Comparison of ENCODE assay signal across 20 cellular contexts in the genomic region with DNA sequence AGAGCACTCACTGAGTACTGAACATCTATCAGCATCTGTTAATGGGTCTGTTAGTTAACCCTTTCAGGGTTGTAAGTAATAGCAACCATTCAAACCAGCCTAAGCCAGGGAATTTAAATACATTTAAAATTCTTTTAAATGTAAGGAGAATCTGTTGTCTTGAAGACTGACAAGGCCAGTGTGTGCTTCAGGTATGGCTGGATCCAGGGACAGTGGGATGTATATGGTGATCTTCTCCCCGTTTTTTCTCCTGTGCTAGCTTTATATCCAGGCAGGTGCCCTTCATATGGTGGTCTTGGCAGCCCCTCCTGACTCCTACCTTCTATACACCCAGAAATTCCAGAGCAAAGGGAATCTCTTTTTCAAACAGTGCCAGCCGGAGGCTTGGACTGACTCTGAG. TPM values are rescaled to one million over a fixed set of nuclear protein-coding genes. Genes with fewer than 3 reads are reported as not detected.
DNase-seq lines count a peak whose midpoint lies in the region; ATAC-seq and TF ChIP-seq lines count a peak whose summit lies in the region.
"Had no signal": no experiment of that assay in that cellular context is flagged by ENCODE, and none has a peak within 500 bp of the region (broad histone marks: within the 10 kb centered on the region; RNA-seq: fewer than 3 reads in every experiment).

No MANE protein-coding gene starts in this region.

- intact Hi-C loops in posterior vena cava (cut with DNase I) (no loop called here), MCF 10A (cut with micrococcal nuclease) (no loop called here)

- ATAC-seq in left lobe of liver, result no peak
- ATAC-seq: GM23338 had no signal

- in situ Hi-C loops in HAP-1 (cut with MboI; ENCODE audit: low sequenced_read_pairs), result no loop called here

- POLR2A ChIA-PET in MCF 10A (lab: Yijun Ruan, JAX), result no interaction called here

- H3K36me3 Mint-ChIP-seq in endothelial cell (ENCODE audit: low read depth, unreplicated experiment) (no peaks in the 10 kb centered on the region), MCF 10A (ENCODE audit: insufficient read depth, unreplicated experiment) (no peaks in the 10 kb centered on the region)
- H3K36me3 Mint-ChIP-seq: CD14-positive monocyte; CD8-positive, alpha-beta memory T cell had no signal

- no peaks in the 10 kb centered on the region for H3K4me1 ChIP-seq in HAP-1

- H3K9me3 Mint-ChIP-seq in endothelial cell (ENCODE audit: unreplicated experiment) (no peaks in the 10 kb centered on the region), MCF 10A (ENCODE audit: unreplicated experiment) (no peaks in the 10 kb centered on the region)
- H3K9me3 Mint-ChIP-seq: CD4-positive, alpha-beta T cell; CD8-positive, alpha-beta memory T cell had no signal

- H3K27me3 Mint-ChIP-seq in endothelial cell (ENCODE audit: unreplicated experiment) (peaks cover 9% of the 10 kb centered on the region), MCF 10A (ENCODE audit: insufficient read depth, unreplicated experiment) (no peaks in the 10 kb centered on the region)

- BruUV-seq in MCF 10A (replicated peaks; lab: Mats Ljungman, UMichigan), result no TSS peak

- H3K4me3 ChIP-seq in HAP-1, result no peak overlapping the region
- H3K4me3 ChIP-seq: BLaER1 treated with 17β-estradiol and CSF1 and Interleukin-3, amounts not matched to agents 10 nM and 100 nM; GM23338 had no signal

- CTCF ChIA-PET in MCF 10A (lab: Yijun Ruan, JAX), result interaction anchor here (0.7 kb wide), 1 partner anchor 77 kb away, joined by 3 read pairs; no protein-coding TSS in a partner anchor

- H3K4me3 Mint-ChIP-seq in endothelial cell (ENCODE audit: unreplicated experiment), result no peak overlapping the region
- H3K4me3 Mint-ChIP-seq in MCF 10A (ENCODE audit: unreplicated experiment), result no peak overlapping the region
- H3K4me3 Mint-ChIP-seq: B cell; CD14-positive monocyte; CD4-positive, alpha-beta T cell; CD8-positive, alpha-beta memory T cell; GM23338; H9; HFFc6 had no signal

- H3K4me1 Mint-ChIP-seq in endothelial cell (ENCODE audit: unreplicated experiment) (no peaks in the 10 kb centered on the region), MCF 10A (ENCODE audit: insufficient read depth, unreplicated experiment) (no peaks in the 10 kb centered on the region)
- H3K4me1 Mint-ChIP-seq: B cell; CD8-positive, alpha-beta memory T cell; GM23338; H9 had no signal

- DNase-seq in NCI-H2171 treated with DMSO at 0.1 percent for 48 hours (lab: John Stamatoyannopoulos, UW) (peak; percentile 24), NCI-H2171 (lab: John Stamatoyannopoulos, UW) (no peak), endothelial cell (ENCODE audit: low spot score) (no peak), posterior vena cava (ENCODE audit: low spot score) (peak; percentile 15), HAP-1 (ENCODE audit: low spot score in 2 of 2) (no peak), left lobe of liver (ENCODE audit: low spot score) (no peak), MCF 10A (ENCODE audit: unreplicated experiment) (no peak)
- DNase-seq: CD4-positive, alpha-beta T cell; CD8-positive, alpha-beta memory T cell; DMS53; DMS79 treated with DMSO at 0.1 percent for 48 hours; GF-D8; H9; HFFc6 had no signal

- H3K27ac Mint-ChIP-seq in endothelial cell (ENCODE audit: unreplicated experiment), result peak overlapping the region; percentile 57
- H3K27ac Mint-ChIP-seq in MCF 10A (ENCODE audit: low read depth, unreplicated experiment), result no peak overlapping the region
- H3K27ac Mint-ChIP-seq: B cell; CD14-positive monocyte; CD4-positive, alpha-beta T cell; CD8-positive, alpha-beta memory T cell; GM23338; H9; HFFc6 had no signal

- no peaks in the 10 kb centered on the region for H3K9me3 ChIP-seq in HAP-1

- no peaks in the 10 kb centered on the region for H3K36me3 ChIP-seq in HAP-1 (replicated peaks)

- TF ChIP-seq CTCF in endothelial cell (IDR thresholded peaks at IDR 0.05; ENCODE audit: unreplicated experiment) (no peak), MCF 10A (IDR thresholded peaks at IDR 0.05; ENCODE audit: unreplicated experiment) (no peak)

- 0 out of 2 replicates have a peak, but pooled peaks cover 4% of the 10 kb centered on the region for H3K27me3 ChIP-seq in HAP-1 (ENCODE audit: low read depth)
- H3K27me3 ChIP-seq: BLaER1 treated with 17β-estradiol and CSF1 and Interleukin-3, amounts not matched to agents 10 nM and 100 nM had no signal

RNA-seq across cellular contexts. Expression of a gene that starts 10.4 kb away (rescaled TPM):
- total RNA-seq in endothelial cell (ENCODE audit: unreplicated experiment), result 105 TPM
- total RNA-seq in posterior vena cava, result 100 to 1,000 TPM; 150 to 159 TPM
- total RNA-seq in left lobe of liver, result 146 TPM
- 164 and 243 TPM in 2 replicates for total RNA-seq in MCF 10A (2022)

RNA-seq across cellular contexts. Expression of a gene that starts 46.6 kb away (rescaled TPM):
- 27.2 TPM for total RNA-seq in endothelial cell (ENCODE audit: unreplicated experiment)
- 10 to 100 TPM; 10.7 to 14.6 TPM for total RNA-seq in posterior vena cava
- 17.9 TPM for total RNA-seq in left lobe of liver
- total RNA-seq in MCF 10A (2022), result 28.9 and 29.5 TPM in 2 replicates

RNA-seq across cellular contexts. Expression of a gene that starts 56.9 kb away (rescaled TPM):
- 0.08 TPM for total RNA-seq in endothelial cell (ENCODE audit: unreplicated experiment)
- not detected for total RNA-seq in posterior vena cava
- total RNA-seq in left lobe of liver, result not detected
- total RNA-seq in MCF 10A (2022), result not detected in 2 replicates
- total RNA-seq: Daoy, H4, HFFc6 had no signal

Comparison
In these comparisons a context has a peak if more than half of its experiments do, and no peak if none do; other contexts are left out.
1. DNase-seq: peak in NCI-H2171 treated with DMSO at 0.1 percent for 48 hours (single experiment) and posterior vena cava (single experiment); none in NCI-H2171 (single experiment), endothelial cell (single experiment), HAP-1 (0 of 2), left lobe of liver (single experiment) and MCF 10A (single experiment).